In the genomic region with DNA sequence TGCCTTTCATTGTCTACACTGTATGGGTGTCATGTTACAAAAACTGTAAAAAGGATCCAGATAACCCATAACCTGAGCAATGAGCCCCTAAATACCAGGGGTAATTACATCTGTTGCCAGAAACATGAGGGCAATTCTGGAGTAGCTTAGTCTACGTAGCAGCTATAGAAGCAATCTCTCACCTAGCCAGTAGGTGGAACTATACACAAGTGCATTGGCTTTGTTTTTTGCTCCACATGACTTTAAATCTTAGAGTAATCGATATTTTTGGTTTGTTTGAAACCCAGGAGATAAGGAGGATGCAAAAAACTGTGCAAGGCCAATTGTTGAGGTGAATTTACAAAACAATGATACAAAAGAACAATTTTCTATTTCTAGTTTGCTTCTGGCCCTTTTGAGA, we compare ENCODE assay signal across 8 cellular contexts. TPM values are rescaled to one million over a fixed set of nuclear protein-coding genes. Genes with fewer than 3 reads are reported as not detected.
DNase-seq lines count a peak whose midpoint lies in the region; ATAC-seq, FAIRE-seq and TF ChIP-seq lines count a peak whose summit lies in the region.

No MANE protein-coding gene starts in this region.

- peak overlapping the region; percentile 31 for H3K4me3 ChIP-seq in CD4-positive, CD25-positive, alpha-beta regulatory T cell (ENCODE audit: low read depth, low read length)
- H3K4me3 ChIP-seq in NB4 (ENCODE audit: low read depth, low read length) = no peak overlapping the region
- H3K4me3 ChIP-seq in astrocyte (ENCODE audit: insufficient read depth, low read depth, low read length) = no peak overlapping the region
- H3K4me3 ChIP-seq in keratinocyte (ENCODE audit: control insufficient read depth in 2 of 3, extremely low read depth in 1 of 3, insufficient read depth in 2 of 3, low read depth in 1 of 3, low read length in 3 of 3) = no peak overlapping the region

- H3K27me3 ChIP-seq in CD4-positive, CD25-positive, alpha-beta regulatory T cell (ENCODE audit: control insufficient read depth, insufficient read depth, low read length) = no peaks in the 10 kb centered on the region
- H3K27me3 ChIP-seq in astrocyte (ENCODE audit: insufficient read depth, low read length) (no peaks in the 10 kb centered on the region), keratinocyte (ENCODE audit: control insufficient read depth, extremely low read depth, insufficient read depth, low read length) (no peaks in the 10 kb centered on the region)

- FAIRE-seq in astrocyte (lab: Jason Lieb, UNC) (peak; percentile 99), keratinocyte (lab: Jason Lieb, UNC) (peak; percentile 49)

- H3K27me3 Mint-ChIP-seq in CD4-positive, CD25-positive, alpha-beta regulatory T cell = no peaks in the 10 kb centered on the region
- no peaks in the 10 kb centered on the region for H3K27me3 Mint-ChIP-seq in astrocyte (ENCODE audit: low read depth, unreplicated experiment)

- peaks cover 16% of the 10 kb centered on the region for H3K36me3 ChIP-seq in CD4-positive, CD25-positive, alpha-beta regulatory T cell (ENCODE audit: control insufficient read depth, insufficient read depth, low read length)
- H3K36me3 ChIP-seq in astrocyte (ENCODE audit: insufficient read depth, low read length) (no peaks in the 10 kb centered on the region), keratinocyte (ENCODE audit: control insufficient read depth in 2 of 2, extremely low read depth in 1 of 2, insufficient read depth in 2 of 2, low read length in 2 of 2) (no peaks in the 10 kb centered on the region)

- no peak for TF ChIP-seq POLR2A in NB4 (IDR thresholded peaks at IDR 0.05; ENCODE audit: extremely low read depth, insufficient read length)

- H3K4me3 Mint-ChIP-seq in CD4-positive, CD25-positive, alpha-beta regulatory T cell = peak overlapping the region in 2 of 4 donors; percentile 41 to 61
- H3K4me3 Mint-ChIP-seq in astrocyte (ENCODE audit: unreplicated experiment) = no peak overlapping the region

- H3K79me2 ChIP-seq in astrocyte (ENCODE audit: insufficient read depth, low read length) (no peaks in the 10 kb centered on the region), keratinocyte (ENCODE audit: control insufficient read depth, insufficient read depth, low read length) (no peaks in the 10 kb centered on the region)

- H3K4me2 ChIP-seq in astrocyte (ENCODE audit: low read length) (no peak overlapping the region), keratinocyte (ENCODE audit: control insufficient read depth, extremely low read depth, insufficient read depth, low read depth, low read length) (no peak overlapping the region)

- dilution Hi-C loops in keratinocyte (cut with MboI; ENCODE audit: extremely low pct_ligation_motif_present, low sequenced_read_pairs) = no loop called here

- ATAC-seq in CD4-positive, CD25-positive, alpha-beta regulatory T cell (ENCODE audit: low read depth in 2 of 2) = peak; percentile 60 to 62
- ATAC-seq in GM18517 (IDR thresholded peaks at IDR 0.05; ENCODE audit: unreplicated experiment) (peak; percentile 53), GM19455 (IDR thresholded peaks at IDR 0.05; ENCODE audit: unreplicated experiment) (no peak), GM19328 (IDR thresholded peaks at IDR 0.05; ENCODE audit: unreplicated experiment) (no peak)

- peak overlapping the region in 2 of 3 donors; percentile 58 to 74 for H3K27ac Mint-ChIP-seq in CD4-positive, CD25-positive, alpha-beta regulatory T cell
- H3K27ac Mint-ChIP-seq in astrocyte (ENCODE audit: unreplicated experiment) = no peak overlapping the region

- no peak overlapping the region for H2AFZ ChIP-seq in astrocyte (ENCODE audit: low read depth, low read length)
- H2AFZ ChIP-seq in keratinocyte (ENCODE audit: control insufficient read depth, low read length) = no peak overlapping the region

- DNase-seq in CD4-positive, CD25-positive, alpha-beta regulatory T cell = peak in 2 of 3 donors; percentile 59 to 74
- DNase-seq in NB4 (ENCODE audit: low read depth) (peak; percentile 35), astrocyte (ENCODE audit: low read depth) (peak; percentile 36), keratinocyte (ENCODE audit: low read depth, low spot score) (no peak), globus pallidus (ENCODE audit: low spot score) (no peak)

- peaks cover 8% of the 10 kb centered on the region for H3K4me1 ChIP-seq in CD4-positive, CD25-positive, alpha-beta regulatory T cell (ENCODE audit: control insufficient read depth, insufficient read depth, low read length, poor library complexity, severe bottlenecking)
- peaks cover 8% of the 10 kb centered on the region for H3K4me1 ChIP-seq in astrocyte (ENCODE audit: insufficient read depth, low read length)
- peaks cover 7% of the 10 kb centered on the region for H3K4me1 ChIP-seq in keratinocyte (ENCODE audit: control insufficient read depth, extremely low read depth, insufficient read depth, low read length)

- peaks cover 4% of the 10 kb centered on the region for H3K36me3 Mint-ChIP-seq in CD4-positive, CD25-positive, alpha-beta regulatory T cell
- peaks cover 4% of the 10 kb centered on the region for H3K36me3 Mint-ChIP-seq in astrocyte (ENCODE audit: low read depth, unreplicated experiment)

- H3K9ac ChIP-seq in astrocyte (ENCODE audit: low read length) (peak overlapping the region; percentile 0), keratinocyte (ENCODE audit: control insufficient read depth, extremely low read depth, insufficient read depth, low read length) (no peak overlapping the region)

- TF ChIP-seq CTCF in NB4 (IDR thresholded peaks at IDR 0.05; ENCODE audit: low read depth, low read length) (peak; percentile 53), astrocyte (IDR thresholded peaks at IDR 0.05; ENCODE audit: insufficient read depth, low read depth, low read length) (peak; percentile 61), keratinocyte (optimal IDR thresholded peaks at IDR 0.05 in 1 of 3, IDR thresholded peaks at IDR 0.05 in 1 of 3, conservative IDR thresholded peaks at IDR 0.05 in 1 of 3; ENCODE audit: extremely low read depth in 1 of 3, insufficient read depth in 2 of 3, low read length in 3 of 3) (peak; percentile 35 to 72 (median 68))

- H3K9me3 ChIP-seq in CD4-positive, CD25-positive, alpha-beta regulatory T cell (ENCODE audit: control insufficient read depth in 2 of 2, low read length in 2 of 2) = no peaks in the 10 kb centered on the region
- H3K9me3 ChIP-seq in astrocyte (ENCODE audit: insufficient read depth, low read depth, low read length) (no peaks in the 10 kb centered on the region), keratinocyte (ENCODE audit: control insufficient read depth, low read depth, low read length) (no peaks in the 10 kb centered on the region)

- H4K20me1 ChIP-seq in astrocyte (ENCODE audit: insufficient read depth, low read length) = peaks cover 4% of the 10 kb centered on the region
- H4K20me1 ChIP-seq in keratinocyte (ENCODE audit: control insufficient read depth, extremely low read depth, insufficient read depth, low read length) = no peaks in the 10 kb centered on the region

- peaks cover 8 to 38% (median 21%) of the 10 kb centered on the region in 4 donors for H3K4me1 Mint-ChIP-seq in CD4-positive, CD25-positive, alpha-beta regulatory T cell
- H3K4me1 Mint-ChIP-seq in astrocyte (ENCODE audit: low read depth, unreplicated experiment) = peaks cover 16% of the 10 kb centered on the region

- peaks cover 0 to 1% (median 0%) of the 10 kb centered on the region in 7 donors for H3K9me3 Mint-ChIP-seq in CD4-positive, CD25-positive, alpha-beta regulatory T cell
- H3K9me3 Mint-ChIP-seq in astrocyte (ENCODE audit: unreplicated experiment) = no peaks in the 10 kb centered on the region

- peak overlapping the region; percentile 41 for H3K27ac ChIP-seq in CD4-positive, CD25-positive, alpha-beta regulatory T cell (ENCODE audit: insufficient read depth, low read length, poor library complexity, severe bottlenecking)
- peak overlapping the region; percentile 33 for H3K27ac ChIP-seq in astrocyte (ENCODE audit: low read depth, low read length)
- no peak overlapping the region for H3K27ac ChIP-seq in keratinocyte (ENCODE audit: control insufficient read depth, insufficient read depth, low read length)

- H3K9me1 ChIP-seq in keratinocyte (ENCODE audit: control insufficient read depth, extremely low read depth, insufficient read depth, low read length) = no peaks in the 10 kb centered on the region

RNA-seq across cellular contexts. Expression of gene GPR82, which starts 57.5 kb away (rescaled TPM):
- total RNA-seq in CD4-positive, CD25-positive, alpha-beta regulatory T cell = not detected
- polyA plus RNA-seq in CD4-positive, CD25-positive, alpha-beta regulatory T cell = under 1 TPM; 0.25 to 0.83 (median 0.39) TPM
- total RNA-seq in astrocyte = not detected in 2 replicates
- not detected in 3 replicates for polyA plus RNA-seq in keratinocyte
- polyA plus RNA-seq in keratinocyte (2011; ENCODE audit: low read depth) = not detected
- not detected in 2 replicates for polyA plus RNA-seq in keratinocyte (2011; cell fraction: cytosol; rRNA removed)
- not detected in 2 replicates for polyA plus RNA-seq in keratinocyte (2011; cell fraction: nucleus; rRNA removed)
- 0.06 TPM in 1 of 2 replicates, not detected in the other for polyA plus RNA-seq in keratinocyte (2012; ENCODE audit: low replicate concordance)
- polyA minus RNA-seq in keratinocyte = 0.06 TPM in 1 of 3 replicates, not detected in the others
- polyA minus RNA-seq in keratinocyte (2011; cell fraction: cytosol; rRNA and poly(A)+ RNA removed) = not detected
- polyA minus RNA-seq in keratinocyte (2011; cell fraction: nucleus; rRNA and poly(A)+ RNA removed) = not detected in 2 replicates

Comparison
In these comparisons a context has a peak if more than half of its experiments do, and no peak if none do; other contexts are left out.
1. ATAC-seq: peak in CD4-positive, CD25-positive, alpha-beta regulatory T cell (2 of 2) and GM18517 (single experiment); none in GM19455 (single experiment) and GM19328 (single experiment).
2. DNase-seq: peak in CD4-positive, CD25-positive, alpha-beta regulatory T cell (2 of 3), NB4 (single experiment) and astrocyte (single experiment); none in keratinocyte (single experiment) and globus pallidus (single experiment).
3. Peak in every context shown above with its lines, with median percentiles within 50 percentile points of each other: CTCF ChIP-seq.